5 cellular contexts compared by ENCODE assay signal in genomic region chr1:202700061-202700460, GRCh38. TPM values are rescaled to one million over a fixed set of nuclear protein-coding genes. Genes with fewer than 3 reads are reported as not detected.
"Had no signal": no experiment of that assay in that cellular context is flagged by ENCODE, and none has a peak within 500 bp of the region (broad histone marks: within the 10 kb centered on the region; RNA-seq: fewer than 3 reads in every experiment).

No MANE protein-coding gene starts in this region.

- H3K4me3 ChIP-seq: K562 had no signal

- DNase-seq: IMR-90 had no signal

- ATAC-seq: HepG2, K562 had no signal

- H3K9me3 Mint-ChIP-seq: IgD-negative memory B cell had no signal

- H3K27ac ChIP-seq: HL-60 had no signal

- H3K4me3 Mint-ChIP-seq: IgD-negative memory B cell had no signal

- H3K4me1 Mint-ChIP-seq: IgD-negative memory B cell had no signal

- H3K27ac Mint-ChIP-seq: IgD-negative memory B cell had no signal

RNA-seq across cellular contexts. Expression of gene SYT2, which starts 10.2 kb away (rescaled TPM):
- total RNA-seq: HepG2, K562 had no signal
- polyA plus RNA-seq: HepG2, IgD-negative memory B cell, K562 had no signal
